ENCODE assay signal across 20 cellular contexts in the genomic region with DNA sequence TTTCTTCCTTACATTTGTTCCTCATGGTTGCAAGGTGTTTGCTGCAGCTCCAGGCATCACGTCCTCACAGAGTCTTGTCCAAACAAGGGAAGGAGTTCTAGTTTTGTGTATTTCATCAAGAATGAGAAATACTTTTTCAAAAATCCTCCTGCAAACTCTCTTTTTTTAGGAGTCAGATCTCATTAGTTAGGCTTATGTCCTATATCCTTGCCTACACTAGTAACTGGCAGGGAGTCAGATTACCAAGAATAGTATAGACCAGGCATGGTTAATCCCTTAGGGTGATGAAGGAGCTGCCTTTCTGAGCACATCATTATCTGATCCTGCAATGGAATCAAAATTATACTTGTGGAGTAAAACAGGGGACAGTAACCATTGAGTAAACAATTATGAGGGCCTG.
DNase-seq lines count a peak whose midpoint lies in the region; ATAC-seq, FAIRE-seq and TF ChIP-seq lines count a peak whose summit lies in the region.
"Had no signal": no experiment of that assay in that cellular context is flagged by ENCODE, and none has a peak within 500 bp of the region (broad histone marks: within the 10 kb centered on the region; RNA-seq: fewer than 3 reads in every experiment).

No MANE protein-coding gene starts in this region.

- H3K27ac ChIP-seq in HEK293 (ENCODE audit: extremely low read depth, low read depth, low read length) (no peak overlapping the region), hepatocyte (peak overlapping the region; percentile 95), small intestine (ENCODE audit: low read depth in 1 of 2, low read length in 1 of 2) (peak overlapping the region; percentile 57 to 59)

- H3K4me2 ChIP-seq in hepatocyte = no peak overlapping the region

- TF ChIP-seq CTCF in HEK293 (tag by site-specific recombination; IDR thresholded peaks at IDR 0.05) = no peak
- TF ChIP-seq CTCF in hepatocyte (IDR thresholded peaks at IDR 0.05; ENCODE audit: poor library complexity) = no peak

- no peak for ATAC-seq in HG02571 (IDR thresholded peaks at IDR 0.05; ENCODE audit: unreplicated experiment)
- ATAC-seq: GM12878 had no signal

- no peaks in the 10 kb centered on the region for H3K36me3 ChIP-seq in HEK293 (ENCODE audit: control insufficient read depth in 2 of 2, insufficient read depth in 1 of 2, low read length in 2 of 2)
- no peaks in the 10 kb centered on the region for H3K36me3 ChIP-seq in hepatocyte (replicated peaks; ENCODE audit: insufficient read depth, low read depth)
- no peaks in the 10 kb centered on the region for H3K36me3 ChIP-seq in small intestine (ENCODE audit: control insufficient read depth in 2 of 2, insufficient read depth in 2 of 2, low read length in 2 of 2)
- H3K36me3 ChIP-seq: BE2C had no signal

- H3K4me1 ChIP-seq in HEK293 (ENCODE audit: control insufficient read depth, insufficient read depth, low read length) (no peaks in the 10 kb centered on the region), hepatocyte (ENCODE audit: insufficient read depth) (peaks cover 42% of the 10 kb centered on the region), small intestine (ENCODE audit: control insufficient read depth in 2 of 2, insufficient read depth in 1 of 2, low read depth in 1 of 2, low read length in 1 of 2) (peaks cover 0 to 17% of the 10 kb centered on the region in 2 donors)
- H3K4me1 ChIP-seq: BE2C had no signal

- DNase-seq in hepatocyte (ENCODE audit: low spot score) = no peak
- DNase-seq in small intestine = no peak
- no peak for DNase-seq in DMS114 treated with DMSO at 0.1 percent for 48 hours (lab: John Stamatoyannopoulos, UW; ENCODE audit: unreplicated experiment)
- no peak for DNase-seq in Ammon's horn (ENCODE audit: low spot score)
- DNase-seq: BE2C; C1 segment of cervical spinal cord; CD4-positive, CD25-positive, alpha-beta regulatory T cell; CD8-positive, alpha-beta memory T cell; COR-L47; DMS53; DND-41; EL; H9; KBM-7 had no signal

- FAIRE-seq in small intestine (lab: Jason Lieb, UNC) = no peak
- FAIRE-seq: GM12878, GM19239, H1, HTR-8/SVneo had no signal

- peaks cover 62% of the 10 kb centered on the region for H3K79me2 ChIP-seq in hepatocyte

- H3K4me3 ChIP-seq in HEK293 (ENCODE audit: low read depth, low read length) (no peak overlapping the region), hepatocyte (no peak overlapping the region), small intestine (ENCODE audit: low read depth in 1 of 2, low read length in 2 of 2) (no peak overlapping the region)
- H3K4me3 ChIP-seq: GM12878 had no signal

- H3K9me3 ChIP-seq in HEK293 (ENCODE audit: control insufficient read depth, insufficient read depth, low read depth, low read length) (no peaks in the 10 kb centered on the region), hepatocyte (ENCODE audit: low read depth) (no peaks in the 10 kb centered on the region), small intestine (ENCODE audit: control insufficient read depth, low read depth) (no peaks in the 10 kb centered on the region)
- H3K9me3 ChIP-seq: BE2C had no signal

- no peaks in the 10 kb centered on the region for H3K27me3 ChIP-seq in hepatocyte
- H3K27me3 ChIP-seq in small intestine (ENCODE audit: control insufficient read depth in 2 of 2, insufficient read depth in 2 of 2, low read length in 2 of 2) = no peaks in the 10 kb centered on the region
- H3K27me3 ChIP-seq: BE2C had no signal

- H4K20me1 ChIP-seq in hepatocyte (ENCODE audit: insufficient read depth, poor library complexity, severe bottlenecking) = no peaks in the 10 kb centered on the region

- H3K9me2 ChIP-seq in hepatocyte (replicated peaks; ENCODE audit: insufficient read depth) = no peaks in the 10 kb centered on the region

- no peak overlapping the region for H2AFZ ChIP-seq in hepatocyte

- WGBS in hepatocyte (ENCODE audit: low lambda C conversion rate, missing lambda C conversion rate) = 79% methylated on average over 1 of the region's 1 CpG
- 63 to 92% (median 80%) methylated on average over 1 of the region's 1 CpG for WGBS in small intestine, 3 donors

- POLR2A ChIA-PET in HEK293 (lab: Yijun Ruan, JAX) = no interaction called here

- CTCF ChIA-PET in HEK293 (lab: Yijun Ruan, JAX) = interaction anchor here (0.9 to 1.6 kb wide), 2 partner anchors 9 to 10 kb away, joined by 3 to 4 read pairs; no protein-coding TSS in a partner anchor

TF ChIP-seq in HEK293, 187 proteins besides CTCF, POLR2A, EP300 and RAD21:
- peak; percentile 45; the same call in 1 of the 2 replicates for TF ChIP-seq SP7 (tag by site-specific recombination; IDR thresholded peaks at IDR 0.05)
- TF ChIP-seq TRIM28 (IDR thresholded peaks at IDR 0.05; ENCODE audit: borderline replicate concordance, low read length) = peak; percentile 96
- TF ChIP-seq, protein P1, sequence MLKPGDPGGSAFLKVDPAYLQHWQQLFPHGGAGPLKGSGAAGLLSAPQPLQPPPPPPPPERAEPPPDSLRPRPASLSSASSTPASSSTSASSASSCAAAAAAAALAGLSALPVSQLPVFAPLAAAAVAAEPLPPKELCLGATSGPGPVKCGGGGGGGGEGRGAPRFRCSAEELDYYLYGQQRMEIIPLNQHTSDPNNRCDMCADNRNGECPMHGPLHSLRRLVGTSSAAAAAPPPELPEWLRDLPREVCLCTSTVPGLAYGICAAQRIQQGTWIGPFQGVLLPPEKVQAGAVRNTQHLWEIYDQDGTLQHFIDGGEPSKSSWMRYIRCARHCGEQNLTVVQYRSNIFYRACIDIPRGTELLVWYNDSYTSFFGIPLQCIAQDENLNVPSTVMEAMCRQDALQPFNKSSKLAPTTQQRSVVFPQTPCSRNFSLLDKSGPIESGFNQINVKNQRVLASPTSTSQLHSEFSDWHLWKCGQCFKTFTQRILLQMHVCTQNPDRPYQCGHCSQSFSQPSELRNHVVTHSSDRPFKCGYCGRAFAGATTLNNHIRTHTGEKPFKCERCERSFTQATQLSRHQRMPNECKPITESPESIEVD (tag by site-specific recombination; IDR thresholded peaks at IDR 0.05) = peak; percentile 40; the same call in 1 of the 2 replicates
- TF ChIP-seq SETDB1 (IDR thresholded peaks at IDR 0.05; ENCODE audit: insufficient read length, low read length) = peak; percentile 75
- TF ChIP-seq, protein P2, sequence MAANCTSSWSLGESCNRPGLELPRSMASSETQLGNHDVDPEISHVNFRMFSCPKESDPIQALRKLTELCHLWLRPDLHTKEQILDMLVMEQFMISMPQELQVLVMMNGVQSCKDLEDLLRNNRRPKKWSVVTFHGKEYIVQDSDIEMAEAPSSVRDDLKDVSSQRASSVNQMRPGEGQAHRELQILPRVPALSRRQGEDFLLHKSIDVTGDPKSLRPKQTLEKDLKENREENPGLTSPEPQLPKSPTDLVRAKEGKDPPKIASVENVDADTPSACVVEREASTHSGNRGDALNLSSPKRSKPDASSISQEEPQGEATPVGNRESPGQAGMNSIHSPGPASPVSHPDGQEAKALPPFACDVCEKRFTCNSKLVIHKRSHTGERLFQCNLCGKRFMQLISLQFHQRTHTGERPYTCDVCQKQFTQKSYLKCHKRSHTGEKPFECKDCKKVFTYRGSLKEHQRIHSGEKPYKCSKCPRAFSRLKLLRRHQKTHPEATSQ (tag by site-specific recombination; IDR thresholded peaks at IDR 0.05) = no peak
- TF ChIP-seq ZNF404 (tag by site-specific recombination; IDR thresholded peaks at IDR 0.05) = no peak
